In genomic region chr16:55737966-55738365, GRCh38 we compare ENCODE assay signal across 32 cellular contexts.
"Had no signal": no experiment of that assay in that cellular context is flagged by ENCODE, and none has a peak within 500 bp of the region (broad histone marks: within the 10 kb centered on the region; RNA-seq: fewer than 3 reads in every experiment).

No MANE protein-coding gene starts in this region.

- H3K4me2 ChIP-seq: KMS-11 had no signal

- H3K36me3 ChIP-seq: MG63 had no signal

- H3K9ac ChIP-seq: KMS-11 had no signal

- H3K4me3 ChIP-seq: MG63 had no signal

- H3K27ac ChIP-seq: KMS-11 had no signal

- H3K9me3 ChIP-seq: MG63 had no signal

- DNase-seq: Karpas-422, Kasumi-1, MG63, MM.1S, MV-4-11, NCI-H1048, NCI-H1092, NCI-H1092 treated with DMSO at 0.1 percent for 48 hours, NCI-H1417, NCI-H1417 treated with DMSO at 0.1 percent for 48 hours, NCI-H1436, NCI-H1436 treated with DMSO at 0.1 percent for 48 hours, NCI-H146, NCI-H1694, NCI-H1694 treated with DMSO at 0.1 percent for 48 hours, NCI-H187, NCI-H187 treated with DMSO at 0.1 percent for 48 hours, NCI-H1930, NCI-H2029, NCI-H2029 treated with DMSO at 0.1 percent for 48 hours, NCI-H2081, NCI-H2081 treated with DMSO at 0.1 percent for 48 hours, NCI-H2107, NCI-H2171, NCI-H2171 treated with DMSO at 0.1 percent for 48 hours, NCI-H2227 treated with DMSO at 0.1 percent for 48 hours, NCI-H226, NCI-H345, NCI-H446, NCI-H446 treated with DMSO at 0.1 percent for 48 hours, NCI-H510A had no signal
